15 cellular contexts compared by ENCODE assay signal in the genomic region with DNA sequence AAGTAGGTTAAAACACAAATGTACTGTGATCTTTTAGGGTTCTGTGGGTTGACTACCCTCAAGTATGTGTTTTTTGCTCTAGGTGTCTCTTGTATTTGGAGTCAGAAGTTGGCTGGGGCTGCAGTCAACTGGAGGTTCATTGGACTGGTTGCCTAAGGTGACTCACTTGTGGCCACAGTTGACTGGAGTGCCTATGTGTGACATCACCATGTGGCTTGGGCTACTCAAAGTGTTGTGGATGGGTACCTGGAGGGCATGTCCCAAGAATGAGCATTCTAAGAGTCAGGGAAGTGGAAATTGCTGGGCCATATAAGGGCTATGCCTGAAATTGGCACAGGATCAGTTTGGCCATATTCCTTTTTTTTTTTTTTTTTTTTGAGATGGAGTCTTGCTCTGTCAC. TPM values are rescaled to one million over a fixed set of nuclear protein-coding genes. Genes with fewer than 3 reads are reported as not detected.
DNase-seq lines count a peak whose midpoint lies in the region; ATAC-seq and TF ChIP-seq lines count a peak whose summit lies in the region.
"Had no signal": no experiment of that assay in that cellular context is flagged by ENCODE, and none has a peak within 500 bp of the region (broad histone marks: within the 10 kb centered on the region; RNA-seq: fewer than 3 reads in every experiment).

No MANE protein-coding gene starts in this region.

- H2AFZ ChIP-seq in HCT116 (ENCODE audit: low read depth, low read length, poor library complexity, severe bottlenecking) (no peak overlapping the region), neural progenitor cell (replicated peaks) (no peak overlapping the region)

- no peak for TF ChIP-seq CTCF in HCT116 (IDR thresholded peaks at IDR 0.05 in 2 of 3, conservative IDR thresholded peaks at IDR 0.05 in 1 of 3; ENCODE audit: borderline replicate concordance in 1 of 3, insufficient read depth in 1 of 3, low read depth in 2 of 3, low read length in 2 of 3)
- TF ChIP-seq CTCF in activated CD8-positive, alpha-beta T cell treated with anti-CD3 and anti-CD28 coated beads for 36 hours (IDR thresholded peaks at IDR 0.05), result no peak
- no peak for TF ChIP-seq CTCF in neural progenitor cell (IDR thresholded peaks at IDR 0.05)
- no peak for TF ChIP-seq CTCF in coronary artery (IDR thresholded peaks at IDR 0.05)

- DNase-seq in activated CD8-positive, alpha-beta memory T cell treated with anti-CD3 and anti-CD28 coated beads, Interleukin-2, amount 10 ng/mL, durations not matched to agents 7 days and 5 days, result peak; percentile 61
- no peak for DNase-seq in activated CD8-positive, alpha-beta memory T cell treated with anti-CD3 and anti-CD28 coated beads, Interleukin-2, amount 50 U/mL, for 4 hours
- DNase-seq in HCT116 (ENCODE audit: low read depth, low spot score) (no peak), myocyte (ENCODE audit: low read depth) (peak; percentile 40), neural progenitor cell (ENCODE audit: low spot score) (no peak), coronary artery (ENCODE audit: low spot score) (no peak)
- DNase-seq in activated CD8-positive, alpha-beta T cell treated with anti-CD3 and anti-CD28 coated beads for 36 hours, result peak; percentile 46
- DNase-seq: activated CD4-positive, alpha-beta T cell treated with anti-CD3 and anti-CD28 coated beads for 1 hour; activated gamma-delta T cell; DMS 273 treated with DMSO at 0.1 percent for 48 hours; NCI-H1092 treated with DMSO at 0.1 percent for 48 hours; NCI-H345; pancreas had no signal

- peak; percentile 66 for ATAC-seq in activated CD8-positive, alpha-beta memory T cell treated with anti-CD3 and anti-CD28 coated beads, Interleukin-2, amount 10 ng/mL, durations not matched to agents 7 days and 5 days
- peak; percentile 38; the same call in 1 of the 2 replicates for ATAC-seq in HCT116
- peak; percentile 84 for ATAC-seq in activated CD8-positive, alpha-beta T cell treated with anti-CD3 and anti-CD28 coated beads for 36 hours
- ATAC-seq in HG03460 (IDR thresholded peaks at IDR 0.05; ENCODE audit: unreplicated experiment), result no peak
- ATAC-seq: Panc1, pancreas had no signal

- H4K20me1 ChIP-seq in HCT116 (ENCODE audit: insufficient read depth) (no peaks in the 10 kb centered on the region), neural progenitor cell (ENCODE audit: low read depth) (peaks cover 11% of the 10 kb centered on the region)

- CTCF ChIA-PET in activated CD8-positive, alpha-beta memory T cell treated with anti-CD3 and anti-CD28 coated beads, Interleukin-2, amount 10 ng/mL, durations not matched to agents 7 days and 5 days (lab: Charles Lee), result no interaction called here
- CTCF ChIA-PET in HCT116 (lab: Charles Lee), result no interaction called here
- CTCF ChIA-PET in activated CD8-positive, alpha-beta T cell treated with anti-CD3 and anti-CD28 coated beads for 36 hours (lab: Charles Lee), result interaction anchor here (1.7 kb wide), 1 partner anchor 15 kb away, joined by 5 read pairs; no protein-coding TSS in a partner anchor

- intact Hi-C loops in HCT116 (cut with micrococcal nuclease), result no loop called here
- intact Hi-C loops in activated CD8-positive, alpha-beta T cell treated with anti-CD3 and anti-CD28 coated beads for 36 hours (cut with micrococcal nuclease), result no loop called here

- POLR2A ChIA-PET in HCT116 (lab: Charles Lee), result no interaction called here
- POLR2A ChIA-PET in activated CD8-positive, alpha-beta T cell treated with anti-CD3 and anti-CD28 coated beads for 36 hours (lab: Charles Lee), result no interaction called here

- no peak overlapping the region for H3K27ac Mint-ChIP-seq in activated CD8-positive, alpha-beta memory T cell treated with anti-CD3 and anti-CD28 coated beads, Interleukin-2, amount 10 ng/mL, durations not matched to agents 7 days and 5 days
- H3K27ac Mint-ChIP-seq in activated CD8-positive, alpha-beta T cell treated with anti-CD3 and anti-CD28 coated beads for 36 hours, result no peak overlapping the region
- no peak overlapping the region for H3K27ac Mint-ChIP-seq in neural progenitor cell

- TF ChIP-seq RAD21 in HCT116 (IDR thresholded peaks at IDR 0.05; ENCODE audit: low read depth), result no peak

- H3K4me2 ChIP-seq in HCT116 (ENCODE audit: low read length), result no peak overlapping the region
- H3K4me2 ChIP-seq in neural progenitor cell, result no peak overlapping the region

- no peaks in the 10 kb centered on the region for H3K4me1 ChIP-seq in HCT116 (ENCODE audit: control insufficient read depth in 1 of 2, insufficient read depth in 2 of 2, low read length in 2 of 2)
- peaks cover 4% of the 10 kb centered on the region for H3K4me1 ChIP-seq in neural progenitor cell

- H3K9me2 ChIP-seq in HCT116 (ENCODE audit: insufficient read depth), result no peaks in the 10 kb centered on the region

- H3K9me3 ChIP-seq in HCT116 (ENCODE audit: control insufficient read depth in 1 of 2, insufficient read depth in 1 of 2, low read depth in 1 of 2, low read length in 2 of 2) (no peaks in the 10 kb centered on the region), neural progenitor cell (ENCODE audit: low read depth) (no peaks in the 10 kb centered on the region)
- H3K9me3 ChIP-seq: pancreas had no signal

- RAD21 ChIA-PET in HCT116 (lab: Charles Lee; ENCODE audit: low non-redundant PET in 1 of 2, low total read pairs in 2 of 2, uncharacterized antibody in 2 of 2, unreplicated experiment in 2 of 2), result no interaction called here

- no peak overlapping the region for H3K4me3 ChIP-seq in HCT116 (replicated peaks in 1 of 2; ENCODE audit: low read depth in 1 of 2, low read length in 2 of 2)
- H3K4me3 ChIP-seq in neural progenitor cell, result no peak overlapping the region
- H3K4me3 ChIP-seq in coronary artery, result no peak overlapping the region
- H3K4me3 ChIP-seq: pancreas had no signal

- peaks cover 4% of the 10 kb centered on the region for H3K36me3 Mint-ChIP-seq in activated CD8-positive, alpha-beta memory T cell treated with anti-CD3 and anti-CD28 coated beads, Interleukin-2, amount 10 ng/mL, durations not matched to agents 7 days and 5 days
- H3K36me3 Mint-ChIP-seq in activated CD8-positive, alpha-beta T cell treated with anti-CD3 and anti-CD28 coated beads for 36 hours (ENCODE audit: low read depth), result no peaks in the 10 kb centered on the region
- H3K36me3 Mint-ChIP-seq in neural progenitor cell, result peaks cover 2% of the 10 kb centered on the region

- no peaks in the 10 kb centered on the region for H3K9me3 Mint-ChIP-seq in activated CD8-positive, alpha-beta memory T cell treated with anti-CD3 and anti-CD28 coated beads, Interleukin-2, amount 10 ng/mL, durations not matched to agents 7 days and 5 days (ENCODE audit: low read depth)
- no peaks in the 10 kb centered on the region for H3K9me3 Mint-ChIP-seq in activated CD8-positive, alpha-beta T cell treated with anti-CD3 and anti-CD28 coated beads for 36 hours
- H3K9me3 Mint-ChIP-seq in neural progenitor cell, result peaks cover 3% of the 10 kb centered on the region

- H3K4me3 Mint-ChIP-seq in activated CD8-positive, alpha-beta memory T cell treated with anti-CD3 and anti-CD28 coated beads, Interleukin-2, amount 10 ng/mL, durations not matched to agents 7 days and 5 days, result no peak overlapping the region
- no peak overlapping the region for H3K4me3 Mint-ChIP-seq in activated CD8-positive, alpha-beta T cell treated with anti-CD3 and anti-CD28 coated beads for 36 hours
- no peak overlapping the region for H3K4me3 Mint-ChIP-seq in neural progenitor cell

- H3F3A ChIP-seq in neural progenitor cell (ENCODE audit: low read depth), result no peaks in the 10 kb centered on the region

- H3K27ac ChIP-seq in HCT116 (ENCODE audit: low read depth, low read length), result no peak overlapping the region
- no peak overlapping the region for H3K27ac ChIP-seq in neural progenitor cell
- H3K27ac ChIP-seq in coronary artery, result no peak overlapping the region
- H3K27ac ChIP-seq: pancreas had no signal

- no TSS peak for BruUV-seq in HCT116 (replicated peaks; lab: Mats Ljungman, UMichigan)

- peaks cover 14% of the 10 kb centered on the region for H3K27me3 Mint-ChIP-seq in activated CD8-positive, alpha-beta memory T cell treated with anti-CD3 and anti-CD28 coated beads, Interleukin-2, amount 10 ng/mL, durations not matched to agents 7 days and 5 days
- no peaks in the 10 kb centered on the region for H3K27me3 Mint-ChIP-seq in activated CD8-positive, alpha-beta T cell treated with anti-CD3 and anti-CD28 coated beads for 36 hours
- H3K27me3 Mint-ChIP-seq in neural progenitor cell (ENCODE audit: insufficient read depth, low read depth), result peaks cover 2% of the 10 kb centered on the region

- TF ChIP-seq POLR2A in HCT116 (IDR thresholded peaks at IDR 0.05; ENCODE audit: borderline replicate concordance, extremely low read depth, insufficient read depth, insufficient read length), result no peak

- no peaks in the 10 kb centered on the region for H3K36me3 ChIP-seq in HCT116 (ENCODE audit: control insufficient read depth in 1 of 2, insufficient read depth in 2 of 2, low read length in 2 of 2)
- H3K36me3 ChIP-seq in neural progenitor cell, result no peaks in the 10 kb centered on the region
- H3K36me3 ChIP-seq: pancreas had no signal

- peaks cover 7% of the 10 kb centered on the region for H3K4me1 Mint-ChIP-seq in activated CD8-positive, alpha-beta memory T cell treated with anti-CD3 and anti-CD28 coated beads, Interleukin-2, amount 10 ng/mL, durations not matched to agents 7 days and 5 days
- peaks cover 21% of the 10 kb centered on the region for H3K4me1 Mint-ChIP-seq in activated CD8-positive, alpha-beta T cell treated with anti-CD3 and anti-CD28 coated beads for 36 hours (ENCODE audit: low read depth)
- no peaks in the 10 kb centered on the region for H3K4me1 Mint-ChIP-seq in neural progenitor cell

- no peak overlapping the region for H3K9ac ChIP-seq in HCT116 (ENCODE audit: low read length)
- H3K9ac ChIP-seq in neural progenitor cell, result no peak overlapping the region

- no peaks in the 10 kb centered on the region for H3K27me3 ChIP-seq in HCT116 (ENCODE audit: insufficient read depth, low read length)
- H3K27me3 ChIP-seq in neural progenitor cell, result no peaks in the 10 kb centered on the region
- H3K27me3 ChIP-seq: pancreas had no signal

- no peaks in the 10 kb centered on the region for H3K79me2 ChIP-seq in HCT116 (ENCODE audit: insufficient read depth, low read length)
- no peaks in the 10 kb centered on the region for H3K79me2 ChIP-seq in neural progenitor cell (ENCODE audit: low read depth)

RNA-seq across cellular contexts. Expression of gene SNX30, which starts 27.4 kb away (rescaled TPM):
- 1 to 10 TPM; 2.3 to 3.6 TPM for total RNA-seq in activated CD8-positive, alpha-beta memory T cell treated with anti-CD3 and anti-CD28 coated beads, Interleukin-2, amount 10 ng/mL, durations not matched to agents 7 days and 5 days
- total RNA-seq in HCT116 (2021; ENCODE audit: unreplicated experiment) (12.7 TPM), myocyte (4.3 and 6.2 TPM in 2 replicates), neural progenitor cell (ENCODE audit: low replicate concordance) (18.7 and 19.9 TPM in 2 replicates)
- polyA plus RNA-seq in HCT116 (2012), result 6.4 and 7.5 TPM in 2 replicates
- total RNA-seq in activated CD8-positive, alpha-beta T cell treated with anti-CD3 and anti-CD28 coated beads for 36 hours, result 1 to 10 TPM; 3.8 to 3.9 TPM
- 6.7 TPM for polyA plus RNA-seq in myocyte (2012)

RNA-seq across cellular contexts. Expression of gene INIP, which starts 60.0 kb away (rescaled TPM):
- 10 to 100 TPM; 25.8 to 36.8 TPM for total RNA-seq in activated CD8-positive, alpha-beta memory T cell treated with anti-CD3 and anti-CD28 coated beads, Interleukin-2, amount 10 ng/mL, durations not matched to agents 7 days and 5 days
- 28.9 TPM for total RNA-seq in HCT116 (2021; ENCODE audit: unreplicated experiment)
- polyA plus RNA-seq in HCT116 (2012), result 18.2 and 18.3 TPM in 2 replicates
- total RNA-seq in activated CD8-positive, alpha-beta T cell treated with anti-CD3 and anti-CD28 coated beads for 36 hours, result 10 to 100 TPM; 28.9 to 31.0 TPM
- 15.6 and 27.0 TPM in 2 replicates for total RNA-seq in myocyte
- 14.7 TPM for polyA plus RNA-seq in myocyte (2012)
- 31.7 and 39.7 TPM in 2 replicates for total RNA-seq in neural progenitor cell (ENCODE audit: low replicate concordance)

Comparison
In these comparisons a context has a peak if more than half of its experiments do, and no peak if none do; other contexts are left out.
1. DNase-seq: peak in activated CD8-positive, alpha-beta memory T cell treated with anti-CD3 and anti-CD28 coated beads, Interleukin-2, amount 10 ng/mL, durations not matched to agents 7 days and 5 days (single experiment), activated CD8-positive, alpha-beta T cell treated with anti-CD3 and anti-CD28 coated beads for 36 hours (single experiment) and myocyte (single experiment); none in activated CD8-positive, alpha-beta memory T cell treated with anti-CD3 and anti-CD28 coated beads, Interleukin-2, amount 50 U/mL, for 4 hours (single experiment), HCT116 (single experiment), neural progenitor cell (single experiment) and coronary artery (single experiment).